Comparison of ENCODE assay signal across 1 cellular context in the genomic region with DNA sequence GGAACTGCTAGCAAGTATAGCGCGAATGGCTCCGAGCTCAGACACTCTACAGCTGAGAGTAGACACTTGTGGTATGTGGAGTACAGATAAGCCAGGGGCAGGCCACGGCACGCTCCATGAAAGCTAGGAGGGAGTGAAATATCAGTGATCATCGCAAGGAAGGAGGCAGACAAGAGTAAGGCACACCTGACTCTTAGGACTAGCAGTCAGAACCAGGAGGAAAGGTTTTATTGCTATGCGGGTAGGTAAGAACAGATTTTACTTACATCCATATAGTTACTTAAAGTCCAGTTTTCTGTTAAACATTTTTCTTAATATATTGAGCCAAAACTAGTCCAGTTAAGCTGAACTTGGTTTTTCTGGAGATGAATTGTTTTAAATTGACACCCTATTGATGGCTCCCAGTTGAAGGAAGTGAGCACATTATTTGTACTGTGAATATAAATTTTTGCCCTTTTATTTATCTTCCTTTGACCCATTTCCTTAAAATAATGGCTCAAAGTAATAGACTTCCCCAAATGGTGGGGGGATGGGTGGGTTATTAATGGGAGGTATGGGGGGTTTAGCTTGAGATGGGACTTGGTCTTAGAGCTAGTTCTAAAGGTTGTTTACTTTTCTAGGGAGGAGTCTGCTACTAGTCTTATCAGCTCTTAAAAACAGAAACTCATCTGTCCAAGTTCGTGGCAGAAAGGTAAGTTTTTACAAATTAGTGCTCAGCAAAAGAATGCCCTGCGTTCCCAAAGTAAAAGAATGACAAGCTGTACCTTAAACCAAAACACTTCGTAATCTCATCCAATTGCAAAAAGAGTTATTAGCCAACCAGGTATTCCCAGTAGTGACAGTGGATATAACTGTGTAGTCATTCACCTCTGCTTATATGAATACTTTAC.
TF ChIP-seq lines count a peak whose summit lies in the region.

No MANE protein-coding gene starts in this region.

TF ChIP-seq in K562, 482 proteins besides CTCF, POLR2A, EP300 and RAD21 (continued from another document and continues in another):
- TF ChIP-seq, protein P1, sequence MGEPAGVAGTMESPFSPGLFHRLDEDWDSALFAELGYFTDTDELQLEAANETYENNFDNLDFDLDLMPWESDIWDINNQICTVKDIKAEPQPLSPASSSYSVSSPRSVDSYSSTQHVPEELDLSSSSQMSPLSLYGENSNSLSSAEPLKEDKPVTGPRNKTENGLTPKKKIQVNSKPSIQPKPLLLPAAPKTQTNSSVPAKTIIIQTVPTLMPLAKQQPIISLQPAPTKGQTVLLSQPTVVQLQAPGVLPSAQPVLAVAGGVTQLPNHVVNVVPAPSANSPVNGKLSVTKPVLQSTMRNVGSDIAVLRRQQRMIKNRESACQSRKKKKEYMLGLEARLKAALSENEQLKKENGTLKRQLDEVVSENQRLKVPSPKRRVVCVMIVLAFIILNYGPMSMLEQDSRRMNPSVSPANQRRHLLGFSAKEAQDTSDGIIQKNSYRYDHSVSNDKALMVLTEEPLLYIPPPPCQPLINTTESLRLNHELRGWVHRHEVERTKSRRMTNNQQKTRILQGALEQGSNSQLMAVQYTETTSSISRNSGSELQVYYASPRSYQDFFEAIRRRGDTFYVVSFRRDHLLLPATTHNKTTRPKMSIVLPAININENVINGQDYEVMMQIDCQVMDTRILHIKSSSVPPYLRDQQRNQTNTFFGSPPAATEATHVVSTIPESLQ (CRISPR knock-in tag; IDR thresholded peaks at IDR 0.05): no peak
- TF ChIP-seq JUND (IDR thresholded peaks at IDR 0.05; ENCODE audit: borderline replicate concordance, low read depth, low read length) (0 out of 2 replicates have a peak, but pooled peaks have one; percentile 30), JUND (tag; IDR thresholded peaks at IDR 0.05; ENCODE audit: borderline replicate concordance, low read depth, low read length) (peak; percentile 57; the same call in 1 of the 3 replicates), ILF3 (IDR thresholded peaks at IDR 0.05; ENCODE audit: borderline replicate concordance) (peak; percentile 39; the same call in 1 of the 2 replicates), CBFA2T3 (IDR thresholded peaks at IDR 0.05) (peak; percentile 88), TAF9B (IDR thresholded peaks at IDR 0.05; ENCODE audit: partially characterized antibody) (peak; percentile 51), RBBP5 (IDR thresholded peaks at IDR 0.05; ENCODE audit: borderline replicate concordance, insufficient read depth, low read length, poor library complexity, severe bottlenecking) (no peak), SIN3A (IDR thresholded peaks at IDR 0.05; ENCODE audit: borderline replicate concordance in 2 of 2, control insufficient read depth in 1 of 2, low read depth in 2 of 2, low read length in 2 of 2) (peak; percentile 46 to 81; a peak in 2 of 4 replicates), ZBTB1 (CRISPR knock-in tag; IDR thresholded peaks at IDR 0.05; ENCODE audit: borderline replicate concordance, low read depth) (no peak), FOXK2 (conservative IDR thresholded peaks at IDR 0.05 in 1 of 2, IDR thresholded peaks at IDR 0.05 in 1 of 2; ENCODE audit: low read depth in 2 of 2) (peak; percentile 66 to 80), ZNF224 (CRISPR knock-in tag; IDR thresholded peaks at IDR 0.05) (no peak), SMARCA4 (IDR thresholded peaks at IDR 0.05) (peak; percentile 70), SPI1 (IDR thresholded peaks at IDR 0.05; ENCODE audit: borderline replicate concordance, low read depth, low read length) (peak; percentile 25; the same call in 1 of the 2 replicates), HMG20B (CRISPR knock-in tag; IDR thresholded peaks at IDR 0.05) (no peak), ATF1 (CRISPR knock-in tag; IDR thresholded peaks at IDR 0.05) (no peak), ATF1 (tag; IDR thresholded peaks at IDR 0.05) (no peak), KLF16 (IDR thresholded peaks at IDR 0.05) (peak; percentile 56; the same call in 1 of the 2 replicates), MTF1 (CRISPR knock-in tag; IDR thresholded peaks at IDR 0.05; ENCODE audit: borderline replicate concordance) (no peak), ZNF133 (CRISPR knock-in tag; IDR thresholded peaks at IDR 0.05) (no peak), POLR2G (IDR thresholded peaks at IDR 0.05; ENCODE audit: low read depth, low read length) (peak; percentile 60; the same call in 1 of the 2 replicates), DPF2 (IDR thresholded peaks at IDR 0.05) (peak; percentile 59), POLR2H (tag; IDR thresholded peaks at IDR 0.05; ENCODE audit: low read depth) (peak; percentile 21; the same call in 1 of the 2 replicates), ZBED1 (IDR thresholded peaks at IDR 0.05) (peak; percentile 89; the same call in 1 of the 2 replicates), ZNF23 (CRISPR knock-in tag; IDR thresholded peaks at IDR 0.05) (0 out of 2 replicates have a peak, but pooled peaks have one; percentile 45), PML (IDR thresholded peaks at IDR 0.05; ENCODE audit: low read length) (peak; percentile 47; the same call in 1 of the 2 replicates), GATAD2A (IDR thresholded peaks at IDR 0.05) (0 out of 2 replicates have a peak, but pooled peaks have one; percentile 41), ZNF76 (CRISPR knock-in tag; IDR thresholded peaks at IDR 0.05; ENCODE audit: borderline replicate concordance) (no peak), CBFA2T2 (conservative IDR thresholded peaks at IDR 0.05) (peak; percentile 78)
- TF ChIP-seq, protein P2, sequence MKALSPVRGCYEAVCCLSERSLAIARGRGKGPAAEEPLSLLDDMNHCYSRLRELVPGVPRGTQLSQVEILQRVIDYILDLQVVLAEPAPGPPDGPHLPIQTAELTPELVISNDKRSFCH (CRISPR knock-in tag; IDR thresholded peaks at IDR 0.05): no peak
- TF ChIP-seq, protein P2 (tag; IDR thresholded peaks at IDR 0.05): no peak
- TF ChIP-seq, protein P3, sequence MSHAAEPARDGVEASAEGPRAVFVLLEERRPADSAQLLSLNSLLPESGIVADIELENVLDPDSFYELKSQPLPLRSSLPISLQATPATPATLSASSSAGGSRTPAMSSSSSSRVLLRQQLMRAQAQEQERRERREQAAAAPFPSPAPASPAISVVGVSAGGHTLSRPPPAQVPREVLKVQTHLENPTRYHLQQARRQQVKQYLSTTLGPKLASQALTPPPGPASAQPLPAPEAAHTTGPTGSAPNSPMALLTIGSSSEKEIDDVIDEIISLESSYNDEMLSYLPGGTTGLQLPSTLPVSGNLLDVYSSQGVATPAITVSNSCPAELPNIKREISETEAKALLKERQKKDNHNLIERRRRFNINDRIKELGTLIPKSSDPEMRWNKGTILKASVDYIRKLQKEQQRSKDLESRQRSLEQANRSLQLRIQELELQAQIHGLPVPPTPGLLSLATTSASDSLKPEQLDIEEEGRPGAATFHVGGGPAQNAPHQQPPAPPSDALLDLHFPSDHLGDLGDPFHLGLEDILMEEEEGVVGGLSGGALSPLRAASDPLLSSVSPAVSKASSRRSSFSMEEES (CRISPR knock-in tag; IDR thresholded peaks at IDR 0.05): no peak
- TF ChIP-seq, protein P4, sequence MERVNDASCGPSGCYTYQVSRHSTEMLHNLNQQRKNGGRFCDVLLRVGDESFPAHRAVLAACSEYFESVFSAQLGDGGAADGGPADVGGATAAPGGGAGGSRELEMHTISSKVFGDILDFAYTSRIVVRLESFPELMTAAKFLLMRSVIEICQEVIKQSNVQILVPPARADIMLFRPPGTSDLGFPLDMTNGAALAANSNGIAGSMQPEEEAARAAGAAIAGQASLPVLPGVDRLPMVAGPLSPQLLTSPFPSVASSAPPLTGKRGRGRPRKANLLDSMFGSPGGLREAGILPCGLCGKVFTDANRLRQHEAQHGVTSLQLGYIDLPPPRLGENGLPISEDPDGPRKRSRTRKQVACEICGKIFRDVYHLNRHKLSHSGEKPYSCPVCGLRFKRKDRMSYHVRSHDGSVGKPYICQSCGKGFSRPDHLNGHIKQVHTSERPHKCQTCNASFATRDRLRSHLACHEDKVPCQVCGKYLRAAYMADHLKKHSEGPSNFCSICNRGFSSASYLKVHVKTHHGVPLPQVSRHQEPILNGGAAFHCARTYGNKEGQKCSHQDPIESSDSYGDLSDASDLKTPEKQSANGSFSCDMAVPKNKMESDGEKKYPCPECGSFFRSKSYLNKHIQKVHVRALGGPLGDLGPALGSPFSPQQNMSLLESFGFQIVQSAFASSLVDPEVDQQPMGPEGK (CRISPR knock-in tag; IDR thresholded peaks at IDR 0.05; ENCODE audit: borderline replicate concordance): 0 out of 2 replicates have a peak, but pooled peaks have one; percentile 65
- TF ChIP-seq, protein P5, sequence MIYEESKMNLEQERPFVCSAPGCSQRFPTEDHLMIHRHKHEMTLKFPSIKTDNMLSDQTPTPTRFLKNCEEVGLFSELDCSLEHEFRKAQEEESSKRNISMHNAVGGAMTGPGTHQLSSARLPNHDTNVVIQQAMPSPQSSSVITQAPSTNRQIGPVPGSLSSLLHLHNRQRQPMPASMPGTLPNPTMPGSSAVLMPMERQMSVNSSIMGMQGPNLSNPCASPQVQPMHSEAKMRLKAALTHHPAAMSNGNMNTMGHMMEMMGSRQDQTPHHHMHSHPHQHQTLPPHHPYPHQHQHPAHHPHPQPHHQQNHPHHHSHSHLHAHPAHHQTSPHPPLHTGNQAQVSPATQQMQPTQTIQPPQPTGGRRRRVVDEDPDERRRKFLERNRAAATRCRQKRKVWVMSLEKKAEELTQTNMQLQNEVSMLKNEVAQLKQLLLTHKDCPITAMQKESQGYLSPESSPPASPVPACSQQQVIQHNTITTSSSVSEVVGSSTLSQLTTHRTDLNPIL (CRISPR knock-in tag; IDR thresholded peaks at IDR 0.05): no peak; the same call in 1 of the 2 replicates
- TF ChIP-seq, protein P6, sequence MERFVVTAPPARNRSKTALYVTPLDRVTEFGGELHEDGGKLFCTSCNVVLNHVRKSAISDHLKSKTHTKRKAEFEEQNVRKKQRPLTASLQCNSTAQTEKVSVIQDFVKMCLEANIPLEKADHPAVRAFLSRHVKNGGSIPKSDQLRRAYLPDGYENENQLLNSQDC (CRISPR knock-in tag; IDR thresholded peaks at IDR 0.05): no peak; the same call in 1 of the 2 replicates
- TF ChIP-seq, protein P7, sequence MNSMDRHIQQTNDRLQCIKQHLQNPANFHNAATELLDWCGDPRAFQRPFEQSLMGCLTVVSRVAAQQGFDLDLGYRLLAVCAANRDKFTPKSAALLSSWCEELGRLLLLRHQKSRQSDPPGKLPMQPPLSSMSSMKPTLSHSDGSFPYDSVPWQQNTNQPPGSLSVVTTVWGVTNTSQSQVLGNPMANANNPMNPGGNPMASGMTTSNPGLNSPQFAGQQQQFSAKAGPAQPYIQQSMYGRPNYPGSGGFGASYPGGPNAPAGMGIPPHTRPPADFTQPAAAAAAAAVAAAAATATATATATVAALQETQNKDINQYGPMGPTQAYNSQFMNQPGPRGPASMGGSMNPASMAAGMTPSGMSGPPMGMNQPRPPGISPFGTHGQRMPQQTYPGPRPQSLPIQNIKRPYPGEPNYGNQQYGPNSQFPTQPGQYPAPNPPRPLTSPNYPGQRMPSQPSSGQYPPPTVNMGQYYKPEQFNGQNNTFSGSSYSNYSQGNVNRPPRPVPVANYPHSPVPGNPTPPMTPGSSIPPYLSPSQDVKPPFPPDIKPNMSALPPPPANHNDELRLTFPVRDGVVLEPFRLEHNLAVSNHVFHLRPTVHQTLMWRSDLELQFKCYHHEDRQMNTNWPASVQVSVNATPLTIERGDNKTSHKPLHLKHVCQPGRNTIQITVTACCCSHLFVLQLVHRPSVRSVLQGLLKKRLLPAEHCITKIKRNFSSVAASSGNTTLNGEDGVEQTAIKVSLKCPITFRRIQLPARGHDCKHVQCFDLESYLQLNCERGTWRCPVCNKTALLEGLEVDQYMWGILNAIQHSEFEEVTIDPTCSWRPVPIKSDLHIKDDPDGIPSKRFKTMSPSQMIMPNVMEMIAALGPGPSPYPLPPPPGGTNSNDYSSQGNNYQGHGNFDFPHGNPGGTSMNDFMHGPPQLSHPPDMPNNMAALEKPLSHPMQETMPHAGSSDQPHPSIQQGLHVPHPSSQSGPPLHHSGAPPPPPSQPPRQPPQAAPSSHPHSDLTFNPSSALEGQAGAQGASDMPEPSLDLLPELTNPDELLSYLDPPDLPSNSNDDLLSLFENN (IDR thresholded peaks at IDR 0.05; ENCODE audit: low read depth in 2 of 2, low read length in 2 of 2): 0 out of 4 replicates have a peak, but pooled peaks of 1 of the 2 experiments have one; percentile 47
- TF ChIP-seq, protein P8, sequence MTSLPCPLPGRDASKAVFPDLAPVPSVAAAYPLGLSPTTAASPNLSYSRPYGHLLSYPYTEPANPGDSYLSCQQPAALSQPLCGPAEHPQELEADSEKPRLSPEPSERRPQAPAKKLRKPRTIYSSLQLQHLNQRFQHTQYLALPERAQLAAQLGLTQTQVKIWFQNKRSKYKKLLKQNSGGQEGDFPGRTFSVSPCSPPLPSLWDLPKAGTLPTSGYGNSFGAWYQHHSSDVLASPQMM (CRISPR knock-in tag; IDR thresholded peaks at IDR 0.05): peak; percentile 24; the same call in 1 of the 2 replicates
- TF ChIP-seq, protein P9, sequence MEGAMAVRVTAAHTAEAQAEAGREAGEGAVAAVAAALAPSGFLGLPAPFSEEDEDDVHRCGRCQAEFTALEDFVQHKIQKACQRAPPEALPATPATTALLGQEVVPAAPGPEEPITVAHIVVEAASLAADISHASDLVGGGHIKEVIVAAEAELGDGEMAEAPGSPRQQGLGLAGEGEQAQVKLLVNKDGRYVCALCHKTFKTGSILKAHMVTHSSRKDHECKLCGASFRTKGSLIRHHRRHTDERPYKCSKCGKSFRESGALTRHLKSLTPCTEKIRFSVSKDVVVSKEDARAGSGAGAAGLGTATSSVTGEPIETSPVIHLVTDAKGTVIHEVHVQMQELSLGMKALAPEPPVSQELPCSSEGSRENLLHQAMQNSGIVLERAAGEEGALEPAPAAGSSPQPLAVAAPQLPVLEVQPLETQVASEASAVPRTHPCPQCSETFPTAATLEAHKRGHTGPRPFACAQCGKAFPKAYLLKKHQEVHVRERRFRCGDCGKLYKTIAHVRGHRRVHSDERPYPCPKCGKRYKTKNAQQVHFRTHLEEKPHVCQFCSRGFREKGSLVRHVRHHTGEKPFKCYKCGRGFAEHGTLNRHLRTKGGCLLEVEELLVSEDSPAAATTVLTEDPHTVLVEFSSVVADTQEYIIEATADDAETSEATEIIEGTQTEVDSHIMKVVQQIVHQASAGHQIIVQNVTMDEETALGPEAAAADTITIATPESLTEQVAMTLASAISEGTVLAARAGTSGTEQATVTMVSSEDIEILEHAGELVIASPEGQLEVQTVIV (CRISPR knock-in tag; IDR thresholded peaks at IDR 0.05; ENCODE audit: borderline replicate concordance): 0 out of 2 replicates have a peak, but pooled peaks have one; percentile 51
- TF ChIP-seq, protein P10, sequence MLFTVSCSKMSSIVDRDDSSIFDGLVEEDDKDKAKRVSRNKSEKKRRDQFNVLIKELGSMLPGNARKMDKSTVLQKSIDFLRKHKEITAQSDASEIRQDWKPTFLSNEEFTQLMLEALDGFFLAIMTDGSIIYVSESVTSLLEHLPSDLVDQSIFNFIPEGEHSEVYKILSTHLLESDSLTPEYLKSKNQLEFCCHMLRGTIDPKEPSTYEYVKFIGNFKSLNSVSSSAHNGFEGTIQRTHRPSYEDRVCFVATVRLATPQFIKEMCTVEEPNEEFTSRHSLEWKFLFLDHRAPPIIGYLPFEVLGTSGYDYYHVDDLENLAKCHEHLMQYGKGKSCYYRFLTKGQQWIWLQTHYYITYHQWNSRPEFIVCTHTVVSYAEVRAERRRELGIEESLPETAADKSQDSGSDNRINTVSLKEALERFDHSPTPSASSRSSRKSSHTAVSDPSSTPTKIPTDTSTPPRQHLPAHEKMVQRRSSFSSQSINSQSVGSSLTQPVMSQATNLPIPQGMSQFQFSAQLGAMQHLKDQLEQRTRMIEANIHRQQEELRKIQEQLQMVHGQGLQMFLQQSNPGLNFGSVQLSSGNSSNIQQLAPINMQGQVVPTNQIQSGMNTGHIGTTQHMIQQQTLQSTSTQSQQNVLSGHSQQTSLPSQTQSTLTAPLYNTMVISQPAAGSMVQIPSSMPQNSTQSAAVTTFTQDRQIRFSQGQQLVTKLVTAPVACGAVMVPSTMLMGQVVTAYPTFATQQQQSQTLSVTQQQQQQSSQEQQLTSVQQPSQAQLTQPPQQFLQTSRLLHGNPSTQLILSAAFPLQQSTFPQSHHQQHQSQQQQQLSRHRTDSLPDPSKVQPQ (CRISPR knock-in tag; IDR thresholded peaks at IDR 0.05; ENCODE audit: borderline replicate concordance): no peak
